Comparison of ENCODE assay signal across 17 cellular contexts in the genomic region with DNA sequence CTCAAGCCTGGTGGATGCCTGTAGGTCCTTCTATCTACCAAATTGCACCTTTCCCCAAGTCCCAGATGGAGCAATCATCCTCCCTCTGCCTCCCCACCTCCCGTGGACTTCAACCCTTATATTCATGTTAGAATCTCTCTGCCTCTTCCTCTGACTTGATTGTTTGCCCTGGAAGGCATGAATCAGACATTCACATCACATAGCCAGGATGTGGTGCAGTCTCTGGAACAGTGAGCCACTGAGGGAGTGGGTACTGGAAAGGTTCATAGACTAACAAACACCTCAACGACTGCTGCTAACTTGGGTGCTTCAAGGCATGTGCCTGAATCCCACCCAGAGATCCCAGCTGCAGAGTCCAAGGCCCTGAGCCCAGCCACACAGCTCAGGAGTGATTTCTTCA.
DNase-seq lines count a peak whose midpoint lies in the region; ATAC-seq and TF ChIP-seq lines count a peak whose summit lies in the region.
"Had no signal": no experiment of that assay in that cellular context is flagged by ENCODE, and none has a peak within 500 bp of the region (broad histone marks: within the 10 kb centered on the region; RNA-seq: fewer than 3 reads in every experiment).

No MANE protein-coding gene starts in this region.

- H3K4me2 ChIP-seq in GM23248 (ENCODE audit: unreplicated experiment) = peak overlapping the region; percentile 7
- no peak overlapping the region for H3K4me2 ChIP-seq in trophoblast cell (ENCODE audit: low read length)
- H3K4me2 ChIP-seq: SK-N-SH had no signal

- peaks cover 44% of the 10 kb centered on the region for H3F3A ChIP-seq in GM23248 (ENCODE audit: insufficient read depth)

- H3K27ac ChIP-seq in GM23248 = peak overlapping the region; percentile 32
- H3K27ac ChIP-seq in trophoblast cell (ENCODE audit: low read depth, low read length) = no peak overlapping the region
- H3K27ac ChIP-seq: C4-2B, lower lobe of right lung, suprapubic skin had no signal

- peaks cover 25% of the 10 kb centered on the region for H3K27me3 Mint-ChIP-seq in activated T-cell treated with anti-CD3 and anti-CD28 coated beads, Interleukin-2, amount 50 U/mL, for 72 hours (ENCODE audit: low read depth)
- H3K27me3 Mint-ChIP-seq in WTC11 (ENCODE audit: low read depth) = peaks cover 11% of the 10 kb centered on the region

- H3K79me1 ChIP-seq in trophoblast cell (ENCODE audit: low read length) = peaks cover 8% of the 10 kb centered on the region

- peak overlapping the region; percentile 13 for H3K18ac ChIP-seq in trophoblast cell (ENCODE audit: low read length)

- H3K27me3 ChIP-seq in GM23248 (replicated peaks; ENCODE audit: insufficient read depth) (no peaks in the 10 kb centered on the region), adipocyte (replicated peaks; ENCODE audit: control insufficient read depth, insufficient read depth, low read length) (no peaks in the 10 kb centered on the region), trophoblast cell (ENCODE audit: insufficient read depth, low read length) (no peaks in the 10 kb centered on the region)

- peaks cover 56% of the 10 kb centered on the region for H3K4me1 ChIP-seq in GM23248 (ENCODE audit: insufficient read depth)
- H3K4me1 ChIP-seq in adipocyte (ENCODE audit: control insufficient read depth, insufficient read depth, low read length) = peaks cover 25% of the 10 kb centered on the region
- peaks cover 0 to 1% of the 10 kb centered on the region in 2 experiments for H3K4me1 ChIP-seq in trophoblast cell (ENCODE audit: control insufficient read depth in 1 of 2, insufficient read depth in 2 of 2, low read length in 2 of 2)
- H3K4me1 ChIP-seq: suprapubic skin had no signal

- ATAC-seq in activated T-cell treated with anti-CD3 and anti-CD28 coated beads, Interleukin-2, amount 50 U/mL, for 72 hours (replicated peaks in 1 of 2) = no peak
- ATAC-seq in WTC11 = no peak
- ATAC-seq: activated CD8-positive, alpha-beta T cell treated with anti-CD3 and anti-CD28 coated beads, Interleukin-2, amount 10 ng/mL, durations not matched to agents 7 days and 5 days; natural killer cell treated with Interleukin-12 subunit alpha and Interleukin-12 subunit beta and Interleukin-15 and Interleukin-18, amount 100 ng/mL, for 72 hours had no signal

- H3K4me3 Mint-ChIP-seq in activated T-cell treated with anti-CD3 and anti-CD28 coated beads, Interleukin-2, amount 50 U/mL, for 72 hours = no peak overlapping the region
- H3K4me3 Mint-ChIP-seq in WTC11 = no peak overlapping the region
- H3K4me3 Mint-ChIP-seq: activated CD8-positive, alpha-beta T cell treated with anti-CD3 and anti-CD28 coated beads, Interleukin-2, amount 10 ng/mL, durations not matched to agents 7 days and 5 days; natural killer cell treated with Interleukin-12 subunit alpha and Interleukin-12 subunit beta and Interleukin-15 and Interleukin-18, amount 100 ng/mL, for 72 hours had no signal

- peak overlapping the region; percentile 25 for H2BK120ac ChIP-seq in trophoblast cell (ENCODE audit: insufficient read depth, low read length, poor library complexity)

- H3K4ac ChIP-seq in trophoblast cell (ENCODE audit: low read depth, low read length) = peak overlapping the region; percentile 3

- in situ Hi-C loops in GM23248 (cut with MboI) = loop anchor here (10.0 kb wide), 1 partner anchor 333 kb away; no protein-coding TSS in a partner anchor

- H3K79me2 ChIP-seq in GM23248 (ENCODE audit: insufficient read depth) = no peaks in the 10 kb centered on the region
- H3K79me2 ChIP-seq in trophoblast cell (ENCODE audit: control insufficient read depth, insufficient read depth, low read length, poor library complexity) = no peaks in the 10 kb centered on the region

- POLR2A ChIA-PET in WTC11 (lab: Charles Lee) = no interaction called here

- H2AK5ac ChIP-seq in trophoblast cell (ENCODE audit: low read length) = peak overlapping the region; percentile 96

- peak; percentile 59 for DNase-seq in GM23248
- peak; percentile 25 for DNase-seq in adipocyte (ENCODE audit: low read depth)
- DNase-seq in foreskin fibroblast = peak; percentile 52 to 71
- no peak for DNase-seq in trophoblast cell
- no peak for DNase-seq in mucosa of gallbladder (ENCODE audit: low spot score)
- no peak for DNase-seq in activated T-cell treated with anti-CD3 and anti-CD28 coated beads, Interleukin-2, amount 50 U/mL, for 72 hours
- no peak for DNase-seq in WTC11 (ENCODE audit: low spot score)
- DNase-seq in HT-29 (ENCODE audit: low spot score) = no peak
- DNase-seq: activated CD8-positive, alpha-beta T cell treated with anti-CD3 and anti-CD28 coated beads, Interleukin-2, amount 10 ng/mL, durations not matched to agents 7 days and 5 days; amniotic stem cell; lower lobe of right lung; NCI-H2029 treated with DMSO at 0.1 percent for 48 hours; NCI-H526; SK-N-SH had no signal

- H3K36me3 ChIP-seq in GM23248 (ENCODE audit: low read depth) (no peaks in the 10 kb centered on the region), adipocyte (ENCODE audit: control insufficient read depth, insufficient read depth, low read length, severe bottlenecking) (no peaks in the 10 kb centered on the region), trophoblast cell (ENCODE audit: control insufficient read depth in 1 of 2, insufficient read depth in 2 of 2, low read length in 2 of 2) (no peaks in the 10 kb centered on the region)
- H3K36me3 ChIP-seq: lower lobe of right lung, suprapubic skin had no signal

- H3K14ac ChIP-seq in trophoblast cell (ENCODE audit: low read length) = peak overlapping the region; percentile 1

- peak overlapping the region; percentile 7 for H2BK5ac ChIP-seq in trophoblast cell (ENCODE audit: low read depth, low read length, poor library complexity)

- no peaks in the 10 kb centered on the region for H3K36me3 Mint-ChIP-seq in activated T-cell treated with anti-CD3 and anti-CD28 coated beads, Interleukin-2, amount 50 U/mL, for 72 hours (ENCODE audit: insufficient read depth in 2 of 2)
- no peaks in the 10 kb centered on the region for H3K36me3 Mint-ChIP-seq in WTC11
- H3K36me3 Mint-ChIP-seq: natural killer cell treated with Interleukin-12 subunit alpha and Interleukin-12 subunit beta and Interleukin-15 and Interleukin-18, amount 100 ng/mL, for 72 hours had no signal

- no peaks in the 10 kb centered on the region for H3K9me3 ChIP-seq in GM23248 (ENCODE audit: low read depth)
- no peaks in the 10 kb centered on the region for H3K9me3 ChIP-seq in adipocyte (ENCODE audit: control insufficient read depth, low read length)
- peaks cover 2% of the 10 kb centered on the region for H3K9me3 ChIP-seq in trophoblast cell (ENCODE audit: insufficient read depth, low read depth, low read length)
- H3K9me3 ChIP-seq: lower lobe of right lung, SK-N-SH, suprapubic skin had no signal

- H3K9me2 ChIP-seq in GM23248 (ENCODE audit: insufficient read depth) = no peaks in the 10 kb centered on the region
- H3K9me2 ChIP-seq: SK-N-SH had no signal

- H2AFZ ChIP-seq in GM23248 (no peak overlapping the region), trophoblast cell (ENCODE audit: insufficient read depth, low read length, poor library complexity) (no peak overlapping the region)

- no peaks in the 10 kb centered on the region for H3K9me3 Mint-ChIP-seq in activated T-cell treated with anti-CD3 and anti-CD28 coated beads, Interleukin-2, amount 50 U/mL, for 72 hours
- H3K9me3 Mint-ChIP-seq in WTC11 = no peaks in the 10 kb centered on the region
- H3K9me3 Mint-ChIP-seq: natural killer cell treated with Interleukin-12 subunit alpha and Interleukin-12 subunit beta and Interleukin-15 and Interleukin-18, amount 100 ng/mL, for 72 hours had no signal

- no peak overlapping the region for H3K27ac Mint-ChIP-seq in activated T-cell treated with anti-CD3 and anti-CD28 coated beads, Interleukin-2, amount 50 U/mL, for 72 hours
- H3K27ac Mint-ChIP-seq in WTC11 = no peak overlapping the region
- H3K27ac Mint-ChIP-seq: activated CD8-positive, alpha-beta T cell treated with anti-CD3 and anti-CD28 coated beads, Interleukin-2, amount 10 ng/mL, durations not matched to agents 7 days and 5 days; natural killer cell treated with Interleukin-12 subunit alpha and Interleukin-12 subunit beta and Interleukin-15 and Interleukin-18, amount 100 ng/mL, for 72 hours had no signal

- H3K23ac ChIP-seq in trophoblast cell (ENCODE audit: low read length) = no peak overlapping the region

- peak overlapping the region; percentile 76 for H4K91ac ChIP-seq in trophoblast cell (ENCODE audit: low read depth, low read length)

- H4K20me1 ChIP-seq in GM23248 (ENCODE audit: insufficient read depth) = no peaks in the 10 kb centered on the region

- H4K12ac ChIP-seq in trophoblast cell (ENCODE audit: low read depth, low read length) = no peak overlapping the region

- no peak overlapping the region for H4K8ac ChIP-seq in trophoblast cell (ENCODE audit: low read depth, low read length)

- H3K4me1 Mint-ChIP-seq in activated T-cell treated with anti-CD3 and anti-CD28 coated beads, Interleukin-2, amount 50 U/mL, for 72 hours (ENCODE audit: low read depth) = no peaks in the 10 kb centered on the region
- H3K4me1 Mint-ChIP-seq in WTC11 = no peaks in the 10 kb centered on the region

- H2BK12ac ChIP-seq in trophoblast cell (ENCODE audit: low read length) = peak overlapping the region; percentile 78

- no peak for TF ChIP-seq CTCF in foreskin fibroblast (IDR thresholded peaks at IDR 0.05; ENCODE audit: low read depth, low read length)
- no peak for TF ChIP-seq CTCF in WTC11 (IDR thresholded peaks at IDR 0.05)

- CTCF ChIA-PET in WTC11 (lab: Charles Lee) = interaction anchor here (0.6 to 1.2 kb wide), 3 partner anchors 13 to 638 kb away, joined by 4 to 5 read pairs (median 4); no protein-coding TSS in a partner anchor

- H3K9ac ChIP-seq in GM23248 (no peak overlapping the region), adipocyte (ENCODE audit: low read length) (no peak overlapping the region), trophoblast cell (ENCODE audit: low read length) (no peak overlapping the region)
- H3K9ac ChIP-seq: SK-N-SH had no signal

- no peak overlapping the region for H3K4me3 ChIP-seq in GM23248
- H3K4me3 ChIP-seq in adipocyte (ENCODE audit: low read length) = no peak overlapping the region
- no peak overlapping the region for H3K4me3 ChIP-seq in foreskin fibroblast (ENCODE audit: low read depth in 1 of 2, low read length in 2 of 2)
- no peak overlapping the region for H3K4me3 ChIP-seq in trophoblast cell (ENCODE audit: low read depth, low read length)
- H3K4me3 ChIP-seq: lower lobe of right lung, suprapubic skin had no signal

- 29 to 49% methylated on average over 2 of the region's 2 CpGs for WGBS in GM23248 (ENCODE audit: low coverage in 1 of 2, low lambda C conversion rate in 2 of 2, missing lambda C conversion rate in 2 of 2), 2 experiments
- WGBS in trophoblast cell (ENCODE audit: extremely low coverage, insufficient coverage, insufficient read length) = no CpG with 5 or more reads among the region's 2 CpGs

TF ChIP-seq in WTC11, 78 proteins besides CTCF, POLR2A, EP300 and RAD21 (continues in another document):
- TF ChIP-seq ATF1 (CRISPR knock-in tag; IDR thresholded peaks at IDR 0.05) = no peak

Comparison
In these comparisons a context has a peak if more than half of its experiments do, and no peak if none do; other contexts are left out.
1. DNase-seq: peak in GM23248 (single experiment), adipocyte (single experiment) and foreskin fibroblast (2 of 2); none in trophoblast cell (0 of 2), mucosa of gallbladder (single experiment), activated T-cell treated with anti-CD3 and anti-CD28 coated beads, Interleukin-2, amount 50 U/mL, for 72 hours (0 of 2), WTC11 (single experiment) and HT-29 (single experiment).